11 cellular contexts compared by ENCODE assay signal in genomic region chr16:77499373-77500285, GRCh38.
DNase-seq lines count a peak whose midpoint lies in the region.
"Had no signal": no experiment of that assay in that cellular context is flagged by ENCODE, and none has a peak within 500 bp of the region (broad histone marks: within the 10 kb centered on the region; RNA-seq: fewer than 3 reads in every experiment).

No MANE protein-coding gene starts in this region.

- H3K9me3 ChIP-seq in MG63 = no peaks in the 10 kb centered on the region
- H3K9me3 ChIP-seq in effector memory CD4-positive, alpha-beta T cell (ENCODE audit: control insufficient read depth, low read length) = no peaks in the 10 kb centered on the region

- no peaks in the 10 kb centered on the region for H3K27me3 ChIP-seq in MG63
- H3K27me3 ChIP-seq in effector memory CD4-positive, alpha-beta T cell (replicated peaks; ENCODE audit: control insufficient read depth, insufficient read depth, low read length, poor library complexity, severe bottlenecking) = peaks cover 3% of the 10 kb centered on the region

- no peaks in the 10 kb centered on the region for H3K36me3 ChIP-seq in MG63
- no peaks in the 10 kb centered on the region for H3K36me3 ChIP-seq in effector memory CD4-positive, alpha-beta T cell (ENCODE audit: control insufficient read depth, insufficient read depth, low read length)

- no peaks in the 10 kb centered on the region for H3K4me1 ChIP-seq in effector memory CD4-positive, alpha-beta T cell (ENCODE audit: control insufficient read depth, insufficient read depth, low read length, poor library complexity, severe bottlenecking)

- no peak overlapping the region for H3K4me3 ChIP-seq in MG63
- no peak overlapping the region for H3K4me3 ChIP-seq in effector memory CD4-positive, alpha-beta T cell (ENCODE audit: insufficient read depth, low read depth, low read length, poor library complexity, severe bottlenecking)
- H3K4me3 ChIP-seq: K562 had no signal

- DNase-seq in MG63 (peak; percentile 82), dermis microvascular lymphatic vessel endothelial cell (ENCODE audit: low read depth in 2 of 2) (peak; percentile 68 to 93), kidney glomerular epithelial cell (lab: John Stamatoyannopoulos, UW) (peak; percentile 88), ureter (ENCODE audit: low spot score) (peak; percentile 47), NCI-H774 (lab: John Stamatoyannopoulos, UW) (no peak)
- DNase-seq in effector memory CD4-positive, alpha-beta T cell = no peak
- no peak for DNase-seq in activated CD4-positive, alpha-beta T cell treated with anti-CD3 and anti-CD28 coated beads, Interleukin-2, amount 50 U/mL, for 1 hour
- DNase-seq in stimulated activated CD4-positive, alpha-beta T cell treated with anti-CD3 and anti-CD28 coated beads, Interleukin-1b, Interleukin-23, amount 100 ng/mL, for 48 hours = no peak
- DNase-seq: NCI-H510A treated with DMSO at 0.1 percent for 48 hours, SW 1271 had no signal

- no peak overlapping the region for H3K27ac ChIP-seq in effector memory CD4-positive, alpha-beta T cell (ENCODE audit: insufficient read depth, low read length, poor library complexity, severe bottlenecking)

Comparison
In these comparisons a context has a peak if more than half of its experiments do, and no peak if none do; other contexts are left out.
1. DNase-seq: peak in MG63 (single experiment), dermis microvascular lymphatic vessel endothelial cell (2 of 2), kidney glomerular epithelial cell (single experiment) and ureter (single experiment); none in effector memory CD4-positive, alpha-beta T cell (0 of 3), activated CD4-positive, alpha-beta T cell treated with anti-CD3 and anti-CD28 coated beads, Interleukin-2, amount 50 U/mL, for 1 hour (single experiment), stimulated activated CD4-positive, alpha-beta T cell treated with anti-CD3 and anti-CD28 coated beads, Interleukin-1b, Interleukin-23, amount 100 ng/mL, for 48 hours (single experiment) and NCI-H774 (single experiment).